1 cellular context compared by ENCODE assay signal in genomic region chr13:71021810-71022422, GRCh38.
TF ChIP-seq lines count a peak whose summit lies in the region.

No MANE protein-coding gene starts in this region.

TF ChIP-seq in H1, 55 proteins besides CTCF, POLR2A, EP300 and RAD21 (continued from another document):
- TF ChIP-seq FOSL1 (IDR thresholded peaks at IDR 0.05; ENCODE audit: insufficient read depth, low read depth, low read length) (no peak), CBX5 (IDR thresholded peaks at IDR 0.05; ENCODE audit: low read depth, low read length) (no peak), CHD7 (IDR thresholded peaks at IDR 0.05; ENCODE audit: insufficient replicate concordance, low read length) (no peak), KDM4A (IDR thresholded peaks at IDR 0.05; ENCODE audit: low read depth, low read length, severe bottlenecking) (no peak), JUND (IDR thresholded peaks at IDR 0.05; ENCODE audit: low read length) (no peak), BCL11A (IDR thresholded peaks at IDR 0.05; ENCODE audit: low read depth in 2 of 2, low read length in 2 of 2) (no peak)
TF ChIP-seq in H1: peak in this region for 0.
